3 cellular contexts compared by ENCODE assay signal in genomic region chr1:39519246-39519846, GRCh38. TPM values are rescaled to one million over a fixed set of nuclear protein-coding genes. Genes with fewer than 3 reads are reported as not detected.
"Had no signal": no experiment of that assay in that cellular context is flagged by ENCODE, and none has a peak within 500 bp of the region (broad histone marks: within the 10 kb centered on the region; RNA-seq: fewer than 3 reads in every experiment).

No MANE protein-coding gene starts in this region.

RNA-seq across cellular contexts. Expression of gene BMP8A, which starts 27.9 kb away (rescaled TPM):
- total RNA-seq: lower lobe of right lung, mesothelial cell of epicardium had no signal
- polyA plus RNA-seq: esophagus had no signal
